Comparison of ENCODE assay signal across 8 cellular contexts in genomic region chr14:102508774-102509743, GRCh38. TPM values are rescaled to one million over a fixed set of nuclear protein-coding genes. Genes with fewer than 3 reads are reported as not detected.
DNase-seq lines count a peak whose midpoint lies in the region; ATAC-seq and TF ChIP-seq lines count a peak whose summit lies in the region.

No MANE protein-coding gene starts in this region.

- H3K4me3 Mint-ChIP-seq in stimulated activated effector memory CD8-positive, alpha-beta T cell treated with anti-CD3 and anti-CD28 coated beads, Interleukin-12 subunit alpha, Interleukin-12 subunit beta, amount 100 ng/mL, for 72 hours: peak overlapping the region; percentile 75

- peaks cover 11% of the 10 kb centered on the region; the same call in 1 of the 2 replicates for H3K36me3 ChIP-seq in SK-N-MC (ENCODE audit: insufficient read depth, low read length)
- no peaks in the 10 kb centered on the region for H3K36me3 ChIP-seq in kidney epithelial cell (ENCODE audit: control insufficient read depth, insufficient read depth, low read length)

- H3K27me3 ChIP-seq in kidney epithelial cell (ENCODE audit: control insufficient read depth, insufficient read depth, low read length): no peaks in the 10 kb centered on the region

- H3K4me1 Mint-ChIP-seq in stimulated activated effector memory CD8-positive, alpha-beta T cell treated with anti-CD3 and anti-CD28 coated beads, Interleukin-12 subunit alpha, Interleukin-12 subunit beta, amount 100 ng/mL, for 72 hours: peaks cover 21% of the 10 kb centered on the region

- DNase-seq in SK-N-MC (ENCODE audit: low read depth, low spot score) (no peak), cerebellar cortex (ENCODE audit: low spot score) (peak; percentile 39), kidney epithelial cell (ENCODE audit: low read depth) (no peak), NCI-H2081 (lab: John Stamatoyannopoulos, UW) (no peak)
- DNase-seq in stimulated activated effector memory CD8-positive, alpha-beta T cell treated with anti-CD3 and anti-CD28 coated beads, Interleukin-12 subunit alpha, Interleukin-12 subunit beta, amount 100 ng/mL, for 72 hours (ENCODE audit: low spot score in 2 of 2): peak in 1 of 2 donors; percentile 26

- H3K9ac ChIP-seq in SK-N-MC (ENCODE audit: insufficient read length): peak overlapping the region; percentile 81

- H3K9me3 ChIP-seq in SK-N-MC (ENCODE audit: low read depth, low read length): no peaks in the 10 kb centered on the region

- H3K9me3 Mint-ChIP-seq in stimulated activated effector memory CD8-positive, alpha-beta T cell treated with anti-CD3 and anti-CD28 coated beads, Interleukin-12 subunit alpha, Interleukin-12 subunit beta, amount 100 ng/mL, for 72 hours: no peaks in the 10 kb centered on the region

- ATAC-seq in HG02943 (IDR thresholded peaks at IDR 0.05; ENCODE audit: low read depth, unreplicated experiment) (peak; percentile 11), GM18868 (IDR thresholded peaks at IDR 0.05; ENCODE audit: unreplicated experiment) (no peak)
- ATAC-seq in stimulated activated effector memory CD8-positive, alpha-beta T cell treated with anti-CD3 and anti-CD28 coated beads, Interleukin-12 subunit alpha, Interleukin-12 subunit beta, amount 100 ng/mL, for 72 hours: peak; percentile 20

- H3K4me3 ChIP-seq in GM08714 (ENCODE audit: low read length) (peak overlapping the region; percentile 34), SK-N-MC (peak overlapping the region; percentile 79), kidney epithelial cell (ENCODE audit: low read depth, low read length) (peak overlapping the region; percentile 52)

- H3K36me3 Mint-ChIP-seq in stimulated activated effector memory CD8-positive, alpha-beta T cell treated with anti-CD3 and anti-CD28 coated beads, Interleukin-12 subunit alpha, Interleukin-12 subunit beta, amount 100 ng/mL, for 72 hours: peaks cover 8% of the 10 kb centered on the region

- H3K27ac ChIP-seq in SK-N-MC: 0 out of 2 replicates have a peak overlapping the region, but pooled peaks have one; percentile 25

- no peak for TF ChIP-seq CTCF in kidney epithelial cell (IDR thresholded peaks at IDR 0.05; ENCODE audit: insufficient read depth, low read length, poor library complexity, severe bottlenecking)

- H3K27ac Mint-ChIP-seq in stimulated activated effector memory CD8-positive, alpha-beta T cell treated with anti-CD3 and anti-CD28 coated beads, Interleukin-12 subunit alpha, Interleukin-12 subunit beta, amount 100 ng/mL, for 72 hours: no peak overlapping the region

RNA-seq across cellular contexts. Expression of gene ANKRD9, which starts 0.5 kb away (rescaled TPM):
- total RNA-seq in kidney epithelial cell: 35.6 and 43.9 TPM in 2 replicates
